ENCODE assay signal across 17 cellular contexts in the genomic region with DNA sequence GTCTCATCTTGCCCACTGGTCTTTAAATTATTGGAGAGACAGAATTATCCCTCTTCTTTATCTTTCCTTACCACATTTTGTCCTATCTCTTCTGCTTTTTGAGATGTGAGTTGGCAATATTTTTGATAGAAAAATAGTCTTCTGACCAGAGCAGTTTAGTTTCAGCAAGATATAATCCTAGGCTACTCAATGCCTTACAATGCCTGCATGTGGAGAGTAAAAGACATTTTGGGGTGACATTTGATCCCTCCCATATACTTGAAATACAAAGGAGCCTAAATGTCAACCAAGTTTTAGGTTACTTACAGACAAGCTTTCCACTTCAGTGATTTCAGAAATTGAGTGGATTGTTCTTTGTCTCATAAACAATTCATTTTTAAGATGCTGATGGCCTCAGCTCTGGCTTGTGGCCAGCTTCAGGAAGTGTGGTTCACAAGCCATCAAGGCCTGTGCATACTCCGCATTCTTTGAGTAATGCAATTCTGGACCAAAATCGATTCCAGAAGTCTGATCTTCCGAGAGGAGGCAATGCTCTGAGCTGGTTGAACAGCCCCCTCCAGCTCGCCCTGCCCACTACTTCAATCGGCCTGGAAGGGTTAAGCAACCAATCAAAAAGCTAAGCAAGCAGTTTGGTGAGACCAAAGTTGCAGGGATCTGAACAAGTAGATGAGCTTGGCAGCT.
A peak's percentile ranks its signal among the peaks of the same experiment; 100 is the strongest.
DNase-seq lines count a peak whose midpoint lies in the region; ATAC-seq, FAIRE-seq and TF ChIP-seq lines count a peak whose summit lies in the region.
"Had no signal": no experiment of that assay in that cellular context is flagged by ENCODE, and none has a peak within 500 bp of the region (broad histone marks: within the 10 kb centered on the region; RNA-seq: fewer than 3 reads in every experiment).

No MANE protein-coding gene starts in this region.

- H3K9me2 ChIP-seq in PC-9 (ENCODE audit: insufficient read depth): no peaks in the 10 kb centered on the region

- no peak for TF ChIP-seq CTCF in PC-9 (conservative IDR thresholded peaks at IDR 0.05)

- POLR2A ChIA-PET in activated CD8-positive, alpha-beta T cell treated with anti-CD3 and anti-CD28 coated beads, Interleukin-2, amount 10 ng/mL, durations not matched to agents 7 days and 5 days (lab: Charles Lee): no interaction called here
- POLR2A ChIA-PET in PC-9 (lab: Charles Lee; ENCODE audit: unreplicated experiment): no interaction called here

- no peaks in the 10 kb centered on the region for H3K36me3 Mint-ChIP-seq in activated CD8-positive, alpha-beta T cell treated with anti-CD3 and anti-CD28 coated beads, Interleukin-2, amount 10 ng/mL, durations not matched to agents 7 days and 5 days (ENCODE audit: low read depth)
- H3K36me3 Mint-ChIP-seq: activated naive CD4-positive, alpha-beta T cell treated with anti-CD3 and anti-CD28 coated beads, Interleukin-2, amount 50 U/mL, for 24 hours had no signal

- ATAC-seq in activated CD8-positive, alpha-beta T cell treated with anti-CD3 and anti-CD28 coated beads, Interleukin-2, amount 10 ng/mL, durations not matched to agents 7 days and 5 days: no peak

- H3K4me2 ChIP-seq in PC-9: no peak overlapping the region

- no peak for FAIRE-seq in GM12892 (lab: Jason Lieb, UNC)
- FAIRE-seq: GM12891 had no signal

- H3K4me3 ChIP-seq in SJCRH30 (peak overlapping the region; percentile 16), PC-9 (no peak overlapping the region)
- H3K4me3 ChIP-seq: thoracic aorta had no signal

- CTCF ChIA-PET in activated CD8-positive, alpha-beta T cell treated with anti-CD3 and anti-CD28 coated beads, Interleukin-2, amount 10 ng/mL, durations not matched to agents 7 days and 5 days (lab: Charles Lee): no interaction called here
- CTCF ChIA-PET in PC-9 (lab: Charles Lee): no interaction called here

- H3F3A ChIP-seq in PC-9 (ENCODE audit: insufficient read depth, low read depth): no peaks in the 10 kb centered on the region; the same call in 1 of the 2 replicates

- H3K27ac ChIP-seq in SJCRH30: peak overlapping the region; percentile 82
- no peak overlapping the region for H3K27ac ChIP-seq in PC-9
- H3K27ac ChIP-seq: parathyroid adenoma, thoracic aorta had no signal

- H3K9me3 Mint-ChIP-seq in activated CD8-positive, alpha-beta T cell treated with anti-CD3 and anti-CD28 coated beads, Interleukin-2, amount 10 ng/mL, durations not matched to agents 7 days and 5 days (ENCODE audit: insufficient read depth): no peaks in the 10 kb centered on the region
- H3K9me3 Mint-ChIP-seq: activated naive CD4-positive, alpha-beta T cell treated with anti-CD3 and anti-CD28 coated beads, Interleukin-2, amount 50 U/mL, for 24 hours had no signal

- no peak overlapping the region for H3K4me3 Mint-ChIP-seq in activated CD8-positive, alpha-beta T cell treated with anti-CD3 and anti-CD28 coated beads, Interleukin-2, amount 10 ng/mL, durations not matched to agents 7 days and 5 days
- H3K4me3 Mint-ChIP-seq: activated naive CD4-positive, alpha-beta T cell treated with anti-CD3 and anti-CD28 coated beads, Interleukin-2, amount 50 U/mL, for 24 hours had no signal

- peaks cover 12% of the 10 kb centered on the region for H3K4me1 ChIP-seq in SJCRH30
- H3K4me1 ChIP-seq in PC-9 (replicated peaks; ENCODE audit: insufficient read depth): no peaks in the 10 kb centered on the region
- H3K4me1 ChIP-seq: parathyroid adenoma had no signal

- TF ChIP-seq POLR2A in GM12892 (IDR thresholded peaks at IDR 0.05; ENCODE audit: low read depth, low read length): no peak

- no peak overlapping the region for H3K27ac Mint-ChIP-seq in activated CD8-positive, alpha-beta T cell treated with anti-CD3 and anti-CD28 coated beads, Interleukin-2, amount 10 ng/mL, durations not matched to agents 7 days and 5 days
- H3K27ac Mint-ChIP-seq: activated naive CD4-positive, alpha-beta T cell treated with anti-CD3 and anti-CD28 coated beads, Interleukin-2, amount 50 U/mL, for 24 hours had no signal

- H3K9me3 ChIP-seq in SJCRH30 (replicated peaks): no peaks in the 10 kb centered on the region
- 0 out of 2 replicates have a peak, but pooled peaks cover 5% of the 10 kb centered on the region for H3K9me3 ChIP-seq in PC-9 (ENCODE audit: insufficient read depth, low read depth)
- H3K9me3 ChIP-seq: thoracic aorta had no signal

- H4K20me1 ChIP-seq in PC-9 (ENCODE audit: insufficient read depth): no peaks in the 10 kb centered on the region

- intact Hi-C loops in PC-9 (cut with micrococcal nuclease; ENCODE audit: unreplicated experiment): no loop called here

- H3K36me3 ChIP-seq in SJCRH30: peaks cover 5% of the 10 kb centered on the region; the same call in 1 of the 2 replicates
- H3K36me3 ChIP-seq in PC-9 (ENCODE audit: low read depth): no peaks in the 10 kb centered on the region
- H3K36me3 ChIP-seq: thoracic aorta had no signal

- H2AFZ ChIP-seq in PC-9: no peak overlapping the region
- H2AFZ ChIP-seq: parathyroid adenoma had no signal

- no peaks in the 10 kb centered on the region for H3K4me1 Mint-ChIP-seq in activated CD8-positive, alpha-beta T cell treated with anti-CD3 and anti-CD28 coated beads, Interleukin-2, amount 10 ng/mL, durations not matched to agents 7 days and 5 days (ENCODE audit: low read depth)
- H3K4me1 Mint-ChIP-seq: activated naive CD4-positive, alpha-beta T cell treated with anti-CD3 and anti-CD28 coated beads, Interleukin-2, amount 50 U/mL, for 24 hours had no signal

- H3K79me2 ChIP-seq in PC-9 (ENCODE audit: low read depth): no peaks in the 10 kb centered on the region
- H3K79me2 ChIP-seq: parathyroid adenoma had no signal

- DNase-seq in ELR (ENCODE audit: low read depth) (peak; percentile 57), SJCRH30 (peak; percentile 70 to 79), fibroblast of the conjunctiva (ENCODE audit: low read depth) (peak; percentile 78), retina (peak; percentile 6), HuH-7 (ENCODE audit: low spot score) (no peak), GM12892 (ENCODE audit: insufficient read length) (no peak), PC-9 (no peak)
- DNase-seq in activated CD8-positive, alpha-beta T cell treated with anti-CD3 and anti-CD28 coated beads, Interleukin-2, amount 10 ng/mL, durations not matched to agents 7 days and 5 days: no peak
- DNase-seq: activated CD4-positive, alpha-beta T cell treated with anti-CD3 and anti-CD28 coated beads, Interleukin-2, amount 50 U/mL, for 48 hours; effector CD8-positive, alpha-beta T cell; kidney glomerular epithelial cell; NCI-H1048; SW 1271 had no signal

- no peaks in the 10 kb centered on the region for H3K27me3 ChIP-seq in SJCRH30
- H3K27me3 ChIP-seq in PC-9 (ENCODE audit: insufficient read depth, low read depth): no peaks in the 10 kb centered on the region

- no peaks in the 10 kb centered on the region for H3K27me3 Mint-ChIP-seq in activated CD8-positive, alpha-beta T cell treated with anti-CD3 and anti-CD28 coated beads, Interleukin-2, amount 10 ng/mL, durations not matched to agents 7 days and 5 days (ENCODE audit: low read depth)

- no TSS peak for BruUV-seq in PC-9 (replicated peaks; lab: Mats Ljungman, UMichigan)

Comparison
In these comparisons a context has a peak if more than half of its experiments do, and no peak if none do; other contexts are left out.
1. DNase-seq: peak in ELR (single experiment), SJCRH30 (2 of 2), fibroblast of the conjunctiva (single experiment) and retina (single experiment); none in HuH-7 (single experiment), activated CD8-positive, alpha-beta T cell treated with anti-CD3 and anti-CD28 coated beads, Interleukin-2, amount 10 ng/mL, durations not matched to agents 7 days and 5 days (single experiment), GM12892 (single experiment) and PC-9 (0 of 2).